In the genomic region with DNA sequence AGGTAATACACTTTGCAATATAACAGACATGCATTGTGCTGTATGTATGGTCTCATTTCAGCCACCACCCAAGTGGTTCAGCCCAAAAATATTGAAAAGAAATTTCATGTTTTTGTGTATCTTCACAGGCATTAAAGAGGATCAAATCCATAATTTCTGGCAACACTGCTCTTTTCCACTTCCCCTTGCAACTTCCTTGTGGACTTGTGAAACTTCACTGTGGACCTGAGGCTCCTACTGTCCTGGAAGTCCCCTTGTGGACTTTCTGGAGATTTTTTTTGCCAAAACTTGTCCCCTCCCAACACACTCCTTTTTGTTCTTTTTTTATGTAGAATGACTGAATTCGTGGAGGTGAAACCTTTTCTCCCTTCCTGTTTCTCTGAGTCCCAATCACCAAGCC, we compare ENCODE assay signal across 13 cellular contexts. TPM values are rescaled to one million over a fixed set of nuclear protein-coding genes. Genes with fewer than 3 reads are reported as not detected.
DNase-seq lines count a peak whose midpoint lies in the region; ATAC-seq and TF ChIP-seq lines count a peak whose summit lies in the region.
"Had no signal": no experiment of that assay in that cellular context is flagged by ENCODE, and none has a peak within 500 bp of the region (broad histone marks: within the 10 kb centered on the region; RNA-seq: fewer than 3 reads in every experiment).

No MANE protein-coding gene starts in this region.

- H3K27me3 Mint-ChIP-seq in activated naive CD4-positive, alpha-beta T cell treated with anti-CD3 and anti-CD28 coated beads, Interleukin-2, amount 50 U/mL, for 24 hours: no peaks in the 10 kb centered on the region
- H3K27me3 Mint-ChIP-seq in activated naive CD8-positive, alpha-beta T cell treated with anti-CD3 and anti-CD28 coated beads, Interleukin-2, amount 10 ng/mL, durations not matched to agents 7 days and 5 days: no peaks in the 10 kb centered on the region
- no peaks in the 10 kb centered on the region for H3K27me3 Mint-ChIP-seq in stimulated activated naive B cell treated with anti-CD40 and anti-IgM and Interleukin-4, amounts not matched to agents 10 μg/mL and 1 μg/mL and 100 μg/mL, for 72 hours
- H3K27me3 Mint-ChIP-seq: progenitor cell of endocrine pancreas had no signal

- DNase-seq in activated naive CD4-positive, alpha-beta T cell treated with Interleukin-2 at 50 U/mL for 16 hours: no peak
- DNase-seq in HL-60 (ENCODE audit: low read depth in 1 of 2, low spot score in 1 of 2): no peak
- DNase-seq in activated naive CD8-positive, alpha-beta T cell treated with anti-CD3 and anti-CD28 coated beads, Interleukin-2, amount 10 ng/mL, durations not matched to agents 7 days and 5 days: no peak
- DNase-seq in stimulated activated naive B cell treated with anti-CD40 and anti-IgM and Interleukin-4, amounts not matched to agents 10 μg/mL and 1 μg/mL and 100 μg/mL, for 72 hours: no peak
- no peak for DNase-seq in Peyer's patch
- DNase-seq in DMS153 (lab: John Stamatoyannopoulos, UW): no peak
- DNase-seq in superior temporal gyrus (ENCODE audit: extremely low spot score): no peak
- DNase-seq: NCI-H2081, NCI-H748 treated with DMSO at 0.1 percent for 48 hours had no signal

- no peak overlapping the region for H3K4me3 ChIP-seq in HL-60 (replicated peaks; ENCODE audit: insufficient read depth, low read length)
- H3K4me3 ChIP-seq in Peyer's patch: no peak overlapping the region
- H3K4me3 ChIP-seq: gastroesophageal sphincter had no signal

- peaks cover 4% of the 10 kb centered on the region for H3K36me3 Mint-ChIP-seq in activated naive CD4-positive, alpha-beta T cell treated with anti-CD3 and anti-CD28 coated beads, Interleukin-2, amount 50 U/mL, for 24 hours
- H3K36me3 Mint-ChIP-seq in activated naive CD8-positive, alpha-beta T cell treated with anti-CD3 and anti-CD28 coated beads, Interleukin-2, amount 10 ng/mL, durations not matched to agents 7 days and 5 days: peaks cover 46% of the 10 kb centered on the region
- no peaks in the 10 kb centered on the region for H3K36me3 Mint-ChIP-seq in stimulated activated naive B cell treated with anti-CD40 and anti-IgM and Interleukin-4, amounts not matched to agents 10 μg/mL and 1 μg/mL and 100 μg/mL, for 72 hours

- no peak for TF ChIP-seq CTCF in HL-60 (IDR thresholded peaks at IDR 0.05; ENCODE audit: insufficient read depth, low read length)
- TF ChIP-seq CTCF in Peyer's patch (IDR thresholded peaks at IDR 0.05): no peak

- H3K9me3 Mint-ChIP-seq in activated naive CD4-positive, alpha-beta T cell treated with anti-CD3 and anti-CD28 coated beads, Interleukin-2, amount 50 U/mL, for 24 hours: no peaks in the 10 kb centered on the region
- H3K9me3 Mint-ChIP-seq in activated naive CD8-positive, alpha-beta T cell treated with anti-CD3 and anti-CD28 coated beads, Interleukin-2, amount 10 ng/mL, durations not matched to agents 7 days and 5 days: peaks cover 2% of the 10 kb centered on the region
- peaks cover 4% of the 10 kb centered on the region in 2 donors for H3K9me3 Mint-ChIP-seq in stimulated activated naive B cell treated with anti-CD40 and anti-IgM and Interleukin-4, amounts not matched to agents 10 μg/mL and 1 μg/mL and 100 μg/mL, for 72 hours

- peak overlapping the region; percentile 74 for H3K27ac ChIP-seq in HL-60 (replicated peaks)
- peak overlapping the region in 2 of 4 donors; percentile 44 to 67 for H3K27ac ChIP-seq in Peyer's patch
- H3K27ac ChIP-seq: gastroesophageal sphincter, VCaP had no signal

- H3K4me3 Mint-ChIP-seq in activated naive CD4-positive, alpha-beta T cell treated with anti-CD3 and anti-CD28 coated beads, Interleukin-2, amount 50 U/mL, for 24 hours: peak overlapping the region; percentile 41
- peak overlapping the region; percentile 85 for H3K4me3 Mint-ChIP-seq in activated naive CD8-positive, alpha-beta T cell treated with anti-CD3 and anti-CD28 coated beads, Interleukin-2, amount 10 ng/mL, durations not matched to agents 7 days and 5 days
- H3K4me3 Mint-ChIP-seq in stimulated activated naive B cell treated with anti-CD40 and anti-IgM and Interleukin-4, amounts not matched to agents 10 μg/mL and 1 μg/mL and 100 μg/mL, for 72 hours: peak overlapping the region; percentile 23 to 46

- no peaks in the 10 kb centered on the region for H3K9me3 ChIP-seq in Peyer's patch
- H3K9me3 ChIP-seq: gastroesophageal sphincter had no signal

- TF ChIP-seq POLR2A in Peyer's patch (IDR thresholded peaks at IDR 0.05): no peak

- H3K4me1 Mint-ChIP-seq in activated naive CD4-positive, alpha-beta T cell treated with anti-CD3 and anti-CD28 coated beads, Interleukin-2, amount 50 U/mL, for 24 hours: peaks cover 84% of the 10 kb centered on the region
- H3K4me1 Mint-ChIP-seq in activated naive CD8-positive, alpha-beta T cell treated with anti-CD3 and anti-CD28 coated beads, Interleukin-2, amount 10 ng/mL, durations not matched to agents 7 days and 5 days: peaks cover 80% of the 10 kb centered on the region
- H3K4me1 Mint-ChIP-seq in stimulated activated naive B cell treated with anti-CD40 and anti-IgM and Interleukin-4, amounts not matched to agents 10 μg/mL and 1 μg/mL and 100 μg/mL, for 72 hours: peaks cover 35 to 43% of the 10 kb centered on the region in 2 donors

- peak overlapping the region; percentile 79 for H3K27ac Mint-ChIP-seq in activated naive CD4-positive, alpha-beta T cell treated with anti-CD3 and anti-CD28 coated beads, Interleukin-2, amount 50 U/mL, for 24 hours
- peak overlapping the region; percentile 97 for H3K27ac Mint-ChIP-seq in activated naive CD8-positive, alpha-beta T cell treated with anti-CD3 and anti-CD28 coated beads, Interleukin-2, amount 10 ng/mL, durations not matched to agents 7 days and 5 days
- H3K27ac Mint-ChIP-seq in stimulated activated naive B cell treated with anti-CD40 and anti-IgM and Interleukin-4, amounts not matched to agents 10 μg/mL and 1 μg/mL and 100 μg/mL, for 72 hours: peak overlapping the region; percentile 82
- H3K27ac Mint-ChIP-seq: progenitor cell of endocrine pancreas had no signal

- H3K27me3 ChIP-seq in HL-60 (ENCODE audit: insufficient read depth, poor library complexity, severe bottlenecking) (no peaks in the 10 kb centered on the region), Peyer's patch (no peaks in the 10 kb centered on the region)

- no peaks in the 10 kb centered on the region for H3K36me3 ChIP-seq in Peyer's patch
- H3K36me3 ChIP-seq: gastroesophageal sphincter had no signal

- POLR2A ChIA-PET in activated naive CD8-positive, alpha-beta T cell treated with anti-CD3 and anti-CD28 coated beads, Interleukin-2, amount 10 ng/mL, durations not matched to agents 7 days and 5 days (lab: Charles Lee): interaction anchor here (0.7 to 6.6 kb wide), 4 partner anchors 13 to 230 kb away, joined by 4 to 118 read pairs (median 11); a partner anchor contains a TSS

- no peak for ATAC-seq in activated naive CD8-positive, alpha-beta T cell treated with anti-CD3 and anti-CD28 coated beads, Interleukin-2, amount 10 ng/mL, durations not matched to agents 7 days and 5 days (ENCODE audit: low read depth)
- ATAC-seq in stimulated activated naive B cell treated with anti-CD40 and anti-IgM and Interleukin-4, amounts not matched to agents 10 μg/mL and 1 μg/mL and 100 μg/mL, for 72 hours (replicated peaks): no peak

- peaks cover 0 to 34% (median 3%) of the 10 kb centered on the region in 4 donors for H3K4me1 ChIP-seq in Peyer's patch
- H3K4me1 ChIP-seq: gastroesophageal sphincter had no signal

RNA-seq across cellular contexts. Expression of a gene that starts 14.3 kb away (rescaled TPM):
- 10 to 100 TPM; 67.7 to 68.4 TPM for total RNA-seq in activated naive CD8-positive, alpha-beta T cell treated with anti-CD3 and anti-CD28 coated beads, Interleukin-2, amount 10 ng/mL, durations not matched to agents 7 days and 5 days
- total RNA-seq in Peyer's patch: 10 to 100 TPM; 18.9 to 33.0 (median 28.8) TPM

Comparison
In these comparisons a context has a peak if more than half of its experiments do, and no peak if none do; other contexts are left out.
1. H3K4me3 Mint-ChIP-seq: peak in every context shown above with its lines; median percentile 85 in activated naive CD8-positive, alpha-beta T cell treated with anti-CD3 and anti-CD28 coated beads, Interleukin-2, amount 10 ng/mL, durations not matched to agents 7 days and 5 days; 41 in activated naive CD4-positive, alpha-beta T cell treated with anti-CD3 and anti-CD28 coated beads, Interleukin-2, amount 50 U/mL, for 24 hours; 34 in stimulated activated naive B cell treated with anti-CD40 and anti-IgM and Interleukin-4, amounts not matched to agents 10 μg/mL and 1 μg/mL and 100 μg/mL, for 72 hours.